22 cellular contexts compared by ENCODE assay signal in the genomic region with DNA sequence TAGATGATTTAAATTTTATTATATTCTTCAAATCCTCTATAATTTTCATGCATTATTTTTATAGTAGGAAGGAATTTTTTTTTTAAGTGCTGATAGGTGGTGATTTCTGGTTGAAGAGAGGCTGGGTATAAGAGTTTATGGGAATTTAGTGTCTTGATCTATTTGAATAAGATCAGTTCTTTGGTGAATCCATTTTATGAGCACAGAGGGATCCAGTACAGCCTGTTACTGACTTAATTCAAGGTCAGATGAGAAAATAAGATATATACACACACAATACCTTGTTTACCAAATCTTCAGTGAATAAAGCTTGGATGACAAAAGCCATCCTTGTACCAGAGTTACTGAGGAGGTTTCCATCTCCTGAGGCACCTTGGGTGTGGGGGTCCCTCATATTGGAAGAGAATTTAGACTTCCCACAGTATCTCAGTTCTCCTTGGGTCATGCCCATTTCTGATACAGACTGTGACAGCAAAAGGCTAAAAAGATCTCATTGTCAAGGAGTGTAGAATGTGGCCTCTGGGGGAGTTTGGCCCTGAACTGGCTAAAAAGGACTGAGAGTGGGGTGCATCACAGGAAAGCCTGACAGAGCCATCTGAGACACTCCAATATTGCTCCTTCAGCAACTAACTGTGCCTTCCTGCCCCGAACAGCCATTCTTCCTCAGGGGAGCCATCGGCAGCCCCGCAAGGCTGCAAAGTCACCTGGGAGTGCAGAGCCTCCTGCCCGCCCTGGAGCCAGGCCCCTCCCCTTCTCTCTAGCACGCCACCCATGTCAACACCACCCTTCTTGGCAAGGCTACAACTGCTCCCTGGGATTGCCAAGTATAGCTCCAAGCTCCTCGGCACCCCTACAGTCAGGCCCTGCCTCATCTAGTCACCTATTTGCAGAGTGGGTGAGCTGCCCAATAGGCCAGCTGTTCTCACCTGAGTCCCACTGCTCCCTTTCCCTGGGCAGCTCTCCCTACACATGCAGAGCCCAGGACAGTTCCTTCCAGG. TPM values are rescaled to one million over a fixed set of nuclear protein-coding genes. Genes with fewer than 3 reads are reported as not detected.
DNase-seq lines count a peak whose midpoint lies in the region; ATAC-seq and TF ChIP-seq lines count a peak whose summit lies in the region.
"Had no signal": no experiment of that assay in that cellular context is flagged by ENCODE, and none has a peak within 500 bp of the region (broad histone marks: within the 10 kb centered on the region; RNA-seq: fewer than 3 reads in every experiment).

No MANE protein-coding gene starts in this region.

- no peaks in the 10 kb centered on the region for H3K27me3 ChIP-seq in mammary epithelial cell (ENCODE audit: insufficient read depth, low read length)
- H3K27me3 ChIP-seq in upper lobe of right lung, result no peaks in the 10 kb centered on the region
- H3K27me3 ChIP-seq: cardiac muscle cell had no signal

- H3K9ac ChIP-seq in mammary epithelial cell (ENCODE audit: insufficient read depth, low read length), result no peak overlapping the region
- H3K9ac ChIP-seq: parathyroid adenoma had no signal

- H3K9me3 Mint-ChIP-seq in MCF 10A (ENCODE audit: unreplicated experiment), result no peaks in the 10 kb centered on the region
- no peaks in the 10 kb centered on the region for H3K9me3 Mint-ChIP-seq in chondrocyte (ENCODE audit: low read depth)
- H3K9me3 Mint-ChIP-seq: activated CD8-positive, alpha-beta T cell treated with anti-CD3 and anti-CD28 coated beads for 36 hours; activated T-helper 1 cell treated with anti-CD3 and anti-CD28 coated beads, Interleukin-12 subunit alpha, Interleukin-12 subunit beta, Interleukin-2, Interleukin-4 antibody, amounts not matched to agents 30 ng/mL and 10 ng/mL and 1 ng/mL, durations not matched to agents 14 hours and 24 hours and 36 hours; H9; T-cell had no signal

- H2AFZ ChIP-seq in mammary epithelial cell (ENCODE audit: low read depth, low read length), result no peak overlapping the region
- H2AFZ ChIP-seq: parathyroid adenoma had no signal

- H3K36me3 Mint-ChIP-seq in MCF 10A (ENCODE audit: insufficient read depth, unreplicated experiment) (peaks cover 20% of the 10 kb centered on the region), chondrocyte (ENCODE audit: low read depth) (peaks cover 57% of the 10 kb centered on the region)

- H3K9me3 ChIP-seq in mammary epithelial cell (replicated peaks; ENCODE audit: insufficient read depth, low read length) (no peaks in the 10 kb centered on the region), mucosa of descending colon (no peaks in the 10 kb centered on the region), upper lobe of right lung (no peaks in the 10 kb centered on the region)

- intact Hi-C loops in MCF 10A (cut with micrococcal nuclease), result no loop called here
- intact Hi-C loops in mammary epithelial cell (cut with micrococcal nuclease), result no loop called here
- intact Hi-C loops in mucosa of descending colon (cut with DNase I, micrococcal nuclease), result no loop called here
- intact Hi-C loops in upper lobe of right lung (cut with DNase I), result no loop called here

- H3K27ac ChIP-seq in mammary epithelial cell (ENCODE audit: insufficient read depth, low read depth, low read length) (no peak overlapping the region), upper lobe of right lung (no peak overlapping the region)
- H3K27ac ChIP-seq: cardiac muscle cell, parathyroid adenoma had no signal

- POLR2A ChIA-PET in MCF 10A (lab: Yijun Ruan, JAX), result interaction anchor here (0.6 to 1.5 kb wide), 4 partner anchors 10 to 46 kb away, joined by 3 to 4 read pairs (median 4); no protein-coding TSS in a partner anchor

- WGBS in mammary epithelial cell (ENCODE audit: low coverage, missing lambda C conversion rate), result 82% methylated on average over 3 of the region's 6 CpGs

- ATAC-seq in mucosa of descending colon (peak; percentile 29), upper lobe of right lung (peak; percentile 67)
- ATAC-seq: activated CD8-positive, alpha-beta T cell treated with anti-CD3 and anti-CD28 coated beads for 36 hours; T-cell had no signal

- peak; percentile 48 for DNase-seq in MCF 10A (ENCODE audit: unreplicated experiment)
- no peak for DNase-seq in mammary epithelial cell
- no peak for DNase-seq in chondrocyte (ENCODE audit: low spot score)
- DNase-seq in mucosa of descending colon, result peak in 1 of 3 donors; percentile 20
- no peak for DNase-seq in upper lobe of right lung
- DNase-seq in T-helper 9 cell, result no peak
- DNase-seq in NCI-H1105 (lab: John Stamatoyannopoulos, UW), result no peak
- no peak for DNase-seq in GM13977 (ENCODE audit: low spot score)
- DNase-seq: activated CD8-positive, alpha-beta T cell treated with anti-CD3 and anti-CD28 coated beads for 36 hours; DMS53; effector CD4-positive, alpha-beta T cell; H9; NCI-H1694; NCI-H510A treated with DMSO at 0.1 percent for 48 hours; SHP77; stimulated activated naive CD4-positive, alpha-beta T cell; T-cell had no signal

- H3K4me1 Mint-ChIP-seq in MCF 10A (ENCODE audit: insufficient read depth, unreplicated experiment) (peaks cover 26% of the 10 kb centered on the region), chondrocyte (ENCODE audit: low read depth) (peaks cover 40% of the 10 kb centered on the region)
- H3K4me1 Mint-ChIP-seq: T-cell had no signal

- no peak overlapping the region for H3K4me2 ChIP-seq in mammary epithelial cell (ENCODE audit: insufficient read depth, low read depth, low read length)

- dilution Hi-C loops in mammary epithelial cell (cut with HindIII; ENCODE audit: low sequenced_read_pairs), result no loop called here

- no TSS peak for BruUV-seq in MCF 10A (replicated peaks; lab: Mats Ljungman, UMichigan)
- BruUV-seq in mammary epithelial cell (replicated peaks; lab: Mats Ljungman, UMichigan), result no TSS peak

- H3K27me3 Mint-ChIP-seq in MCF 10A (ENCODE audit: insufficient read depth, unreplicated experiment) (no peaks in the 10 kb centered on the region), chondrocyte (ENCODE audit: low read depth) (no peaks in the 10 kb centered on the region)
- H3K27me3 Mint-ChIP-seq: activated CD8-positive, alpha-beta T cell treated with anti-CD3 and anti-CD28 coated beads for 36 hours had no signal

- H3K27ac Mint-ChIP-seq in MCF 10A (ENCODE audit: low read depth, unreplicated experiment) (no peak overlapping the region), chondrocyte (ENCODE audit: unreplicated experiment) (peak overlapping the region; percentile 5)
- H3K27ac Mint-ChIP-seq: activated CD8-positive, alpha-beta T cell treated with anti-CD3 and anti-CD28 coated beads for 36 hours; activated T-helper 1 cell treated with anti-CD3 and anti-CD28 coated beads, Interleukin-12 subunit alpha, Interleukin-12 subunit beta, Interleukin-2, Interleukin-4 antibody, amounts not matched to agents 30 ng/mL and 10 ng/mL and 1 ng/mL, durations not matched to agents 14 hours and 24 hours and 36 hours; H9; T-cell had no signal

- TF ChIP-seq CTCF in MCF 10A (IDR thresholded peaks at IDR 0.05; ENCODE audit: unreplicated experiment) (no peak), mammary epithelial cell (conservative IDR thresholded peaks at IDR 0.05 in 1 of 2, IDR thresholded peaks at IDR 0.05 in 1 of 2; ENCODE audit: extremely low read depth in 1 of 2, insufficient read depth in 1 of 2, low read depth in 1 of 2, low read length in 2 of 2) (no peak), chondrocyte (IDR thresholded peaks at IDR 0.05) (no peak), mucosa of descending colon (IDR thresholded peaks at IDR 0.05) (no peak), upper lobe of right lung (IDR thresholded peaks at IDR 0.05) (no peak), GM13977 (IDR thresholded peaks at IDR 0.05; ENCODE audit: extremely low read depth, insufficient read depth, missing control alignments) (no peak)

- H3K4me3 Mint-ChIP-seq in MCF 10A (ENCODE audit: unreplicated experiment) (no peak overlapping the region), chondrocyte (ENCODE audit: unreplicated experiment) (no peak overlapping the region)
- H3K4me3 Mint-ChIP-seq: activated CD8-positive, alpha-beta T cell treated with anti-CD3 and anti-CD28 coated beads for 36 hours; activated T-helper 1 cell treated with anti-CD3 and anti-CD28 coated beads, Interleukin-12 subunit alpha, Interleukin-12 subunit beta, Interleukin-2, Interleukin-4 antibody, amounts not matched to agents 30 ng/mL and 10 ng/mL and 1 ng/mL, durations not matched to agents 14 hours and 24 hours and 36 hours; CD14-positive monocyte; H9; T-cell had no signal

- H3K36me3 ChIP-seq in mammary epithelial cell (ENCODE audit: insufficient read depth, low read length) (peaks cover 18% of the 10 kb centered on the region), mucosa of descending colon (ENCODE audit: low read depth) (no peaks in the 10 kb centered on the region), upper lobe of right lung (peaks cover 53% of the 10 kb centered on the region)
- H3K36me3 ChIP-seq: cardiac muscle cell, WERI-Rb-1 had no signal

- CTCF ChIA-PET in MCF 10A (lab: Yijun Ruan, JAX) (interaction anchor here (0.5 to 1.7 kb wide), 5 partner anchors 15 to 1137 kb away, joined by 3 to 7 read pairs (median 3); no protein-coding TSS in a partner anchor), mammary epithelial cell (lab: Charles Lee; ENCODE audit: low non-redundant PET) (no interaction called here)

- no peak overlapping the region for H3K4me3 ChIP-seq in mammary epithelial cell (replicated peaks in 1 of 3; ENCODE audit: insufficient read depth in 1 of 3, low read depth in 2 of 3, low read length in 3 of 3)
- no peak overlapping the region for H3K4me3 ChIP-seq in mucosa of descending colon
- H3K4me3 ChIP-seq in upper lobe of right lung, result no peak overlapping the region
- H3K4me3 ChIP-seq: cardiac muscle cell had no signal

- H3K4me1 ChIP-seq in mammary epithelial cell (ENCODE audit: insufficient read depth, low read length) (peaks cover 27% of the 10 kb centered on the region), mucosa of descending colon (ENCODE audit: low read depth) (no peaks in the 10 kb centered on the region), upper lobe of right lung (no peaks in the 10 kb centered on the region)
- H3K4me1 ChIP-seq: parathyroid adenoma had no signal

- H3K79me2 ChIP-seq in mammary epithelial cell (ENCODE audit: insufficient read depth, low read length), result no peaks in the 10 kb centered on the region
- H3K79me2 ChIP-seq: parathyroid adenoma had no signal

- in situ Hi-C loops in mammary epithelial cell (cut with MboI; ENCODE audit: low sequenced_read_pairs in 2 of 2), result no loop called here
- in situ Hi-C loops in GM13977 (cut with MboI; ENCODE audit: low pct_unique_long_range_greater_than_20kb, low sequenced_read_pairs, unreplicated experiment), result no loop called here

- no peaks in the 10 kb centered on the region for H4K20me1 ChIP-seq in mammary epithelial cell (ENCODE audit: insufficient read depth, low read length)

RNA-seq across cellular contexts. Expression of a gene that starts 43.1 kb away (rescaled TPM):
- total RNA-seq in MCF 10A (2022) (76.5 and 97.7 TPM in 2 replicates), mammary epithelial cell (100 to 1,000 TPM in 1 of 2 donors, 10 to 100 TPM in 1; 98.5 to 199 TPM), chondrocyte (78.4 to 106 TPM (median 79.0 TPM) in 3 replicates), mucosa of descending colon (10 to 100 TPM; 40.9 to 65.0 (median 52.7) TPM), upper lobe of right lung (47.2 TPM)
- polyA plus RNA-seq in mammary epithelial cell, result 74.9 TPM
- polyA minus RNA-seq in mammary epithelial cell, result 48.9 TPM
